In genomic region chr3:141773676-141774075, GRCh38 we compare ENCODE assay signal across 31 cellular contexts. TPM values are rescaled to one million over a fixed set of nuclear protein-coding genes. Genes with fewer than 3 reads are reported as not detected.
"Had no signal": no experiment of that assay in that cellular context is flagged by ENCODE, and none has a peak within 500 bp of the region (broad histone marks: within the 10 kb centered on the region; RNA-seq: fewer than 3 reads in every experiment).

No MANE protein-coding gene starts in this region.

- H3K27ac ChIP-seq: colonic mucosa, esophagus muscularis mucosa, foreskin keratinocyte, gastrocnemius medialis, heart right ventricle, left lung, lower lobe of right lung had no signal

- H3K36me3 ChIP-seq: colonic mucosa, esophagus muscularis mucosa, gastrocnemius medialis, heart right ventricle, left lung, lower lobe of right lung had no signal

- H3K9me3 Mint-ChIP-seq: dendritic cell treated with granulocyte-macrophage colony-stimulating factor and Interleukin-4, amounts not matched to agents 40 ng/mL and 50 ng/mL, for 4 days; effector memory CD8-positive, alpha-beta T cell; endodermal cell had no signal

- H3K4me1 ChIP-seq: colonic mucosa, esophagus muscularis mucosa, foreskin keratinocyte, gastrocnemius medialis, heart right ventricle, left lung, lower lobe of right lung had no signal

- H3K4me3 Mint-ChIP-seq: dendritic cell treated with granulocyte-macrophage colony-stimulating factor and Interleukin-4, amounts not matched to agents 40 ng/mL and 50 ng/mL, for 4 days; effector memory CD8-positive, alpha-beta T cell; endodermal cell; naive thymus-derived CD4-positive, alpha-beta T cell had no signal

- ATAC-seq: effector memory CD8-positive, alpha-beta T cell; foreskin keratinocyte; gastrocnemius medialis; heart right ventricle; left cardiac atrium; left lung; left ventricle myocardium superior; lower lobe of right lung; naive thymus-derived CD4-positive, alpha-beta T cell had no signal

- H3K27ac Mint-ChIP-seq: dendritic cell treated with granulocyte-macrophage colony-stimulating factor and Interleukin-4, amounts not matched to agents 40 ng/mL and 50 ng/mL, for 4 days; effector memory CD8-positive, alpha-beta T cell; endodermal cell; naive thymus-derived CD4-positive, alpha-beta T cell had no signal

- H3K4me3 ChIP-seq: colonic mucosa, esophagus muscularis mucosa, gastrocnemius medialis, heart right ventricle, left lung, lower lobe of right lung had no signal

- DNase-seq: colonic mucosa; cortex of kidney; effector CD8-positive, alpha-beta T cell; effector memory CD8-positive, alpha-beta T cell; endodermal cell; foreskin keratinocyte; gastrocnemius medialis; glutamatergic neuron; head of caudate nucleus; heart right ventricle; hippocampal formation; left cardiac atrium; left lung; left ventricle myocardium superior; lower lobe of right lung; mesenchymal stem cell; midbrain; naive thymus-derived CD4-positive, alpha-beta T cell had no signal

- FAIRE-seq: endometrium, islet of Langerhans, keratinocyte had no signal

- H3K27me3 Mint-ChIP-seq: dendritic cell treated with granulocyte-macrophage colony-stimulating factor and Interleukin-4, amounts not matched to agents 40 ng/mL and 50 ng/mL, for 4 days; effector memory CD8-positive, alpha-beta T cell had no signal

- H3K9me3 ChIP-seq: colonic mucosa, esophagus muscularis mucosa, gastrocnemius medialis, heart right ventricle, left lung, lower lobe of right lung had no signal

- H3K27me3 ChIP-seq: colonic mucosa, foreskin keratinocyte, gastrocnemius medialis, heart right ventricle, left lung had no signal

RNA-seq across cellular contexts. Expression of gene GRK7, which starts 10.5 kb away (rescaled TPM):
- total RNA-seq: colonic mucosa, dermis microvascular lymphatic vessel endothelial cell, endodermal cell, epithelial cell of proximal tubule, fibroblast of villous mesenchyme, foreskin keratinocyte, glomerular endothelial cell, kidney epithelial cell, left cardiac atrium, left lung, left ventricle myocardium superior, lower lobe of right lung, lung microvascular endothelial cell, mucosa of gallbladder had no signal
- polyA plus RNA-seq: fibroblast of lung; foreskin keratinocyte; keratinocyte; naive thymus-derived CD4-positive, alpha-beta T cell had no signal
